ENCODE assay signal across 9 cellular contexts in the genomic region with DNA sequence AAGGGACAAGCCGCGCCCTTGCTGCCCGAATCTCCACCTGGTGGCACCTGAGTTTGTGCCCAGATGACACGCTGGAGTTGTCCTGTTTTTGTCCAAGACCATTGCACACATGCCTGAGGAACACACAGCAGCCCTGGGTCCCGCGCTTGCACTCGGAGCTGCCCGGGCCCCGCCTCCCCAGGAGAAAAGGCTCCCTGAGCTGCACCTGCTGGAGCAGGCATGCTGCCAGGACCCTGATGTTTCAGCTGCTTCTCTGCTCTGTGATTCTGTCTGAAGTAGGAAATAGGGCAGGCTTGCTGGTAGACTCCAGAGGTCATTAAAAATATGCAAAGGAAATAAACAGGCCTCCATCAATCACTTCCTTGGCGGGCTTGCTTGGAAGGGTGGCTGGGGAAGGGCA.
DNase-seq lines count a peak whose midpoint lies in the region; TF ChIP-seq lines count a peak whose summit lies in the region.
"Had no signal": no experiment of that assay in that cellular context is flagged by ENCODE, and none has a peak within 500 bp of the region (broad histone marks: within the 10 kb centered on the region; RNA-seq: fewer than 3 reads in every experiment).

No MANE protein-coding gene starts in this region.

- H2BK15ac ChIP-seq in mesenchymal stem cell (ENCODE audit: low read depth, poor library complexity, severe bottlenecking), result no peak overlapping the region

- H2AK5ac ChIP-seq in mesenchymal stem cell (ENCODE audit: low read length, severe bottlenecking), result no peak overlapping the region

- peaks cover 4% of the 10 kb centered on the region for H3K36me3 Mint-ChIP-seq in osteocyte (ENCODE audit: unreplicated experiment)

- H3K9ac ChIP-seq in BLaER1 (no peak overlapping the region; the same call in 1 of the 2 replicates), mesenchymal stem cell (ENCODE audit: low read length) (no peak overlapping the region)

- H3K9me3 Mint-ChIP-seq in osteocyte (ENCODE audit: unreplicated experiment), result no peaks in the 10 kb centered on the region

- H3K14ac ChIP-seq in mesenchymal stem cell (ENCODE audit: low read length in 2 of 2), result no peak overlapping the region

- no peak overlapping the region for H3K27ac Mint-ChIP-seq in osteocyte (ENCODE audit: unreplicated experiment)

- peak overlapping the region in 1 of 2 experiments; percentile 19 for H2BK12ac ChIP-seq in mesenchymal stem cell (ENCODE audit: low read length in 2 of 2)

- no peaks in the 10 kb centered on the region for H4K20me1 ChIP-seq in BLaER1

- peak overlapping the region in 1 of 2 experiments; percentile 13 for H3K18ac ChIP-seq in mesenchymal stem cell (ENCODE audit: low read depth in 1 of 2, low read length in 2 of 2)

- H3K36me3 ChIP-seq in BLaER1 (no peaks in the 10 kb centered on the region), mesenchymal stem cell (ENCODE audit: control insufficient read depth in 1 of 2, insufficient read depth in 2 of 2, low read depth in 1 of 2, low read length in 2 of 2) (peaks cover 0 to 3% of the 10 kb centered on the region in 2 experiments), spleen (no peaks in the 10 kb centered on the region), MG63 (no peaks in the 10 kb centered on the region)

- no peak overlapping the region for H2BK120ac ChIP-seq in mesenchymal stem cell (ENCODE audit: low read depth, low read length)

- H3K4me3 ChIP-seq in BLaER1, result no peak overlapping the region
- H3K4me3 ChIP-seq in mesenchymal stem cell (ENCODE audit: insufficient read depth in 1 of 2, low read depth in 1 of 2, low read length in 2 of 2), result no peak overlapping the region
- no peak overlapping the region for H3K4me3 ChIP-seq in spleen
- no peak overlapping the region for H3K4me3 ChIP-seq in MG63

- peak overlapping the region; percentile 82 for H3K4me2 ChIP-seq in BLaER1
- H3K4me2 ChIP-seq in mesenchymal stem cell (ENCODE audit: low read length, poor library complexity, severe bottlenecking), result no peak overlapping the region

- TF ChIP-seq CTCF in spleen (IDR thresholded peaks at IDR 0.05 in 8 of 11, conservative IDR thresholded peaks at IDR 0.05 in 3 of 11), result no peak
- TF ChIP-seq CTCF in osteocyte (IDR thresholded peaks at IDR 0.05), result no peak

- H3K27me3 ChIP-seq in BLaER1 (no peaks in the 10 kb centered on the region), mesenchymal stem cell (ENCODE audit: control insufficient read depth in 1 of 2, insufficient read depth in 1 of 2, low read length in 2 of 2) (peaks cover 0 to 17% of the 10 kb centered on the region in 2 experiments), spleen (replicated peaks in 1 of 7) (peaks cover 0 to 28% (median 0%) of the 10 kb centered on the region in 7 donors), MG63 (no peaks in the 10 kb centered on the region)

- H3K23ac ChIP-seq in mesenchymal stem cell (ENCODE audit: low read length in 2 of 2), result no peak overlapping the region

- peak overlapping the region; percentile 78 for H3K27ac ChIP-seq in BLaER1
- no peak overlapping the region for H3K27ac ChIP-seq in mesenchymal stem cell (ENCODE audit: low read length, poor library complexity, severe bottlenecking)
- no peak overlapping the region for H3K27ac ChIP-seq in spleen

- intact Hi-C loops in spleen (cut with DNase I; ENCODE audit: low total_unique reads), result no loop called here

- no peak overlapping the region for H3K4me3 Mint-ChIP-seq in osteocyte (ENCODE audit: unreplicated experiment)

- H4K8ac ChIP-seq in mesenchymal stem cell (ENCODE audit: low read length), result peak overlapping the region; percentile 31

- no peaks in the 10 kb centered on the region for H3K27me3 Mint-ChIP-seq in osteocyte (ENCODE audit: unreplicated experiment)

- DNase-seq in NCI-H187 (lab: John Stamatoyannopoulos, UW), result peak; percentile 85 to 89
- DNase-seq in SHP77 (lab: John Stamatoyannopoulos, UW), result peak; percentile 73 to 79
- no peak for DNase-seq in mesenchymal stem cell
- DNase-seq in spleen, result no peak
- no peak for DNase-seq in osteocyte (ENCODE audit: extremely low spot score, unreplicated experiment)
- DNase-seq in effector CD4-positive, alpha-beta T cell, result no peak
- DNase-seq in MG63, result no peak
- DNase-seq: HCEC 1CT had no signal

- H4K91ac ChIP-seq in mesenchymal stem cell (ENCODE audit: low read length), result peak overlapping the region; percentile 44

- no peak overlapping the region for H3K4ac ChIP-seq in mesenchymal stem cell (ENCODE audit: low read depth in 1 of 2, low read length in 2 of 2)

- WGBS in mesenchymal stem cell, result 84% methylated on average over 10 of the region's 10 CpGs
- WGBS in spleen, 5 donors, result 52 to 64% (median 57%) methylated on average over 10 of the region's 10 CpGs

- H3K4me1 ChIP-seq in BLaER1, result peaks cover 89% of the 10 kb centered on the region
- H3K4me1 ChIP-seq in mesenchymal stem cell (ENCODE audit: control insufficient read depth, insufficient read depth, low read depth, low read length), result peaks cover 12% of the 10 kb centered on the region
- H3K4me1 ChIP-seq in spleen, result peaks cover 0 to 17% (median 6%) of the 10 kb centered on the region in 6 donors

- H2AFZ ChIP-seq in mesenchymal stem cell (ENCODE audit: low read depth, low read length), result no peak overlapping the region

- H3K4me1 Mint-ChIP-seq in osteocyte (ENCODE audit: unreplicated experiment), result peaks cover 57% of the 10 kb centered on the region

- H2BK5ac ChIP-seq in mesenchymal stem cell (ENCODE audit: low read depth, low read length, poor library complexity, severe bottlenecking), result no peak overlapping the region

- no peak for TF ChIP-seq POLR2A in spleen (IDR thresholded peaks at IDR 0.05)

- no peaks in the 10 kb centered on the region for H3K79me1 ChIP-seq in mesenchymal stem cell (replicated peaks; ENCODE audit: low read length, poor library complexity, severe bottlenecking)

- H3K9me3 ChIP-seq in BLaER1 (no peaks in the 10 kb centered on the region), mesenchymal stem cell (ENCODE audit: control insufficient read depth, low read length) (no peaks in the 10 kb centered on the region), spleen (no peaks in the 10 kb centered on the region), MG63 (no peaks in the 10 kb centered on the region)

Comparison
In these comparisons a context has a peak if more than half of its experiments do, and no peak if none do; other contexts are left out.
1. DNase-seq: peak in NCI-H187 (2 of 2) and SHP77 (2 of 2); none in mesenchymal stem cell (single experiment), spleen (single experiment), osteocyte (single experiment), effector CD4-positive, alpha-beta T cell (single experiment) and MG63 (single experiment).